In genomic region chr9:91423785-91424402, GRCh38 we compare ENCODE assay signal across 1 cellular context.
TF ChIP-seq lines count a peak whose summit lies in the region.

Gene NFIL3, minus strand, starts transcription at chr9:91423832. Its CDS starts 13,098 bp downstream, at chr9:91410734.

TF ChIP-seq in HEK293, 187 proteins besides CTCF, POLR2A, EP300 and RAD21 (continued from another document and continues in another):
- TF ChIP-seq PBX3 (CRISPR knock-in tag; IDR thresholded peaks at IDR 0.05) (0 out of 2 replicates have a peak, but pooled peaks have one; percentile 22), ZNF501 (tag by site-specific recombination; IDR thresholded peaks at IDR 0.05) (no peak), ZNF704 (tag by site-specific recombination; IDR thresholded peaks at IDR 0.05) (no peak), TSHZ1 (tag by site-specific recombination; IDR thresholded peaks at IDR 0.05; ENCODE audit: borderline replicate concordance) (no peak), ZNF639 (tag by site-specific recombination; IDR thresholded peaks at IDR 0.05) (no peak), ZSCAN4 (tag by site-specific recombination; IDR thresholded peaks at IDR 0.05) (no peak), ZNF518A (tag by site-specific recombination; conservative IDR thresholded peaks at IDR 0.05; ENCODE audit: low read depth) (no peak), ZNF274 (IDR thresholded peaks at IDR 0.05; ENCODE audit: low read length) (no peak), ZNF274 (tag by site-specific recombination; IDR thresholded peaks at IDR 0.05; ENCODE audit: borderline replicate concordance) (no peak), ZNF529 (tag by site-specific recombination; IDR thresholded peaks at IDR 0.05; ENCODE audit: insufficient replicate concordance) (no peak), ZNF610 (tag by site-specific recombination; IDR thresholded peaks at IDR 0.05; ENCODE audit: borderline replicate concordance) (no peak), ZBTB21 (tag by site-specific recombination; IDR thresholded peaks at IDR 0.05) (no peak), ZNF76 (tag by site-specific recombination; IDR thresholded peaks at IDR 0.05; ENCODE audit: borderline replicate concordance, low read depth) (0 out of 2 replicates have a peak, but pooled peaks have one; percentile 13), SCRT1 (tag by site-specific recombination; IDR thresholded peaks at IDR 0.05; ENCODE audit: borderline replicate concordance) (peak; percentile 60), KLF16 (tag by site-specific recombination; IDR thresholded peaks at IDR 0.05) (no peak), ZNF580 (tag by site-specific recombination; IDR thresholded peaks at IDR 0.05) (no peak), ZBTB8A (tag by site-specific recombination; IDR thresholded peaks at IDR 0.05) (peak; percentile 96), ZNF423 (tag by site-specific recombination; IDR thresholded peaks at IDR 0.05) (0 out of 2 replicates have a peak, but pooled peaks have one; percentile 13), PRDM2 (tag by site-specific recombination; IDR thresholded peaks at IDR 0.05; ENCODE audit: borderline replicate concordance) (no peak), ZNF791 (tag by site-specific recombination; IDR thresholded peaks at IDR 0.05) (no peak), ZNF670 (tag by site-specific recombination; IDR thresholded peaks at IDR 0.05; ENCODE audit: low read depth) (no peak), MZF1 (tag by site-specific recombination; IDR thresholded peaks at IDR 0.05; ENCODE audit: borderline replicate concordance) (peak; percentile 43; the same call in 1 of the 2 replicates), ZNF121 (tag by site-specific recombination; IDR thresholded peaks at IDR 0.05) (no peak), KLF10 (tag by site-specific recombination; IDR thresholded peaks at IDR 0.05) (no peak; the same call in 1 of the 2 replicates), ZNF658 (tag by site-specific recombination; IDR thresholded peaks at IDR 0.05) (no peak), OSR2 (tag by site-specific recombination; IDR thresholded peaks at IDR 0.05) (no peak), KLF8 (tag by site-specific recombination; IDR thresholded peaks at IDR 0.05) (no peak; the same call in 1 of the 2 replicates), ZNF692 (tag by site-specific recombination; IDR thresholded peaks at IDR 0.05) (0 out of 2 replicates have a peak, but pooled peaks have one; percentile 31), SCRT2 (tag by site-specific recombination; IDR thresholded peaks at IDR 0.05) (peak; percentile 98), ZIC2 (tag by site-specific recombination; IDR thresholded peaks at IDR 0.05) (peak; percentile 60), KLF17 (tag by site-specific recombination; IDR thresholded peaks at IDR 0.05) (0 out of 2 replicates have a peak, but pooled peaks have one; percentile 19), KLF7 (tag by site-specific recombination; IDR thresholded peaks at IDR 0.05; ENCODE audit: borderline replicate concordance) (no peak)
